Comparison of ENCODE assay signal across 16 cellular contexts in genomic region chr11:132119573-132119972, GRCh38.
DNase-seq lines count a peak whose midpoint lies in the region; ATAC-seq and TF ChIP-seq lines count a peak whose summit lies in the region.
"Had no signal": no experiment of that assay in that cellular context is flagged by ENCODE, and none has a peak within 500 bp of the region (broad histone marks: within the 10 kb centered on the region; RNA-seq: fewer than 3 reads in every experiment).

No MANE protein-coding gene starts in this region.

- peaks cover 37% of the 10 kb centered on the region for H3K79me1 ChIP-seq in mesenchymal stem cell (replicated peaks; ENCODE audit: low read length, poor library complexity, severe bottlenecking)

- H3K36me3 ChIP-seq in heart left ventricle, result no peaks in the 10 kb centered on the region
- peaks cover 0 to 4% of the 10 kb centered on the region in 2 experiments for H3K36me3 ChIP-seq in mesenchymal stem cell (ENCODE audit: control insufficient read depth in 1 of 2, insufficient read depth in 2 of 2, low read depth in 1 of 2, low read length in 2 of 2)
- no peaks in the 10 kb centered on the region for H3K36me3 ChIP-seq in gastrocnemius medialis
- H3K36me3 ChIP-seq: BLaER1 treated with 17β-estradiol and CSF1 and Interleukin-3, amounts not matched to agents 10 nM and 100 nM had no signal

- no peak overlapping the region for H2BK15ac ChIP-seq in mesenchymal stem cell (ENCODE audit: low read depth, poor library complexity, severe bottlenecking)

- peak; percentile 26 for DNase-seq in NCI-H146 (lab: John Stamatoyannopoulos, UW)
- DNase-seq in NCI-H146 treated with DMSO at 0.1 percent for 48 hours (lab: John Stamatoyannopoulos, UW; ENCODE audit: unreplicated experiment), result no peak
- no peak for DNase-seq in heart left ventricle
- no peak for DNase-seq in Right ventricle myocardium inferior (ENCODE audit: missing footprints)
- DNase-seq in NCI-H1092 (lab: John Stamatoyannopoulos, UW), result peak; percentile 48
- DNase-seq in mesenchymal stem cell, result no peak
- no peak for DNase-seq in gastrocnemius medialis
- DNase-seq in GM13977 (ENCODE audit: low spot score), result no peak
- DNase-seq: ACHN; CD4-positive, CD25-positive, alpha-beta regulatory T cell; DND-41; GDM1; HCEC 1CT; HFFc6 had no signal

- H3K4ac ChIP-seq in mesenchymal stem cell (ENCODE audit: low read depth in 1 of 2, low read length in 2 of 2), result no peak overlapping the region

- intact Hi-C loops in heart left ventricle (cut with DNase I), result loop anchor here in 5 of 10 donors (10.0 kb wide), 2 partner anchors 195 to 285 kb away; no protein-coding TSS in a partner anchor
- intact Hi-C loops in Right ventricle myocardium inferior (cut with DNase I), result no loop called here
- intact Hi-C loops in gastrocnemius medialis (cut with DNase I; ENCODE audit: low total_unique reads), result no loop called here

- ATAC-seq in heart left ventricle (peak in 3 of 4 donors; percentile 46 to 68 (median 48)), Right ventricle myocardium inferior (no peak), gastrocnemius medialis (no peak)

- no peak overlapping the region for H2BK120ac ChIP-seq in mesenchymal stem cell (ENCODE audit: low read depth, low read length)

- H3K14ac ChIP-seq in mesenchymal stem cell (ENCODE audit: low read length in 2 of 2), result no peak overlapping the region

- in situ Hi-C loops in gastrocnemius medialis (cut with MboI; ENCODE audit: low sequenced_read_pairs in 4 of 4), result no loop called here
- in situ Hi-C loops in GM13977 (cut with MboI; ENCODE audit: low pct_unique_long_range_greater_than_20kb, low sequenced_read_pairs, unreplicated experiment), result no loop called here

- H4K8ac ChIP-seq in mesenchymal stem cell (ENCODE audit: low read length), result no peak overlapping the region

- H3K27me3 ChIP-seq in heart left ventricle, result peaks cover 0 to 9% (median 0%) of the 10 kb centered on the region in 9 donors
- H3K27me3 ChIP-seq in mesenchymal stem cell (ENCODE audit: control insufficient read depth in 1 of 2, insufficient read depth in 1 of 2, low read length in 2 of 2), result no peaks in the 10 kb centered on the region
- no peaks in the 10 kb centered on the region for H3K27me3 ChIP-seq in gastrocnemius medialis
- H3K27me3 ChIP-seq: BLaER1 treated with 17β-estradiol and CSF1 and Interleukin-3, amounts not matched to agents 10 nM and 100 nM had no signal

- no peak for TF ChIP-seq POLR2A in heart left ventricle (IDR thresholded peaks at IDR 0.05)
- TF ChIP-seq POLR2A in gastrocnemius medialis (IDR thresholded peaks at IDR 0.05), result no peak

- no peak overlapping the region for H3K23ac ChIP-seq in mesenchymal stem cell (ENCODE audit: low read length in 2 of 2)

- no peak overlapping the region for H2BK12ac ChIP-seq in mesenchymal stem cell (ENCODE audit: low read length in 2 of 2)

- H2AFZ ChIP-seq in mesenchymal stem cell (ENCODE audit: low read depth, low read length), result no peak overlapping the region

- H3K4me3 ChIP-seq in heart left ventricle (no peak overlapping the region), mesenchymal stem cell (ENCODE audit: insufficient read depth in 1 of 2, low read depth in 1 of 2, low read length in 2 of 2) (no peak overlapping the region), gastrocnemius medialis (no peak overlapping the region)
- H3K4me3 ChIP-seq: BLaER1 treated with 17β-estradiol and CSF1 and Interleukin-3, amounts not matched to agents 10 nM and 100 nM had no signal

- H2AK5ac ChIP-seq in mesenchymal stem cell (ENCODE audit: low read length, severe bottlenecking), result peak overlapping the region; percentile 24

- no peak overlapping the region for H3K9ac ChIP-seq in mesenchymal stem cell (ENCODE audit: low read length)
- H3K9ac ChIP-seq: BLaER1 treated with 17β-estradiol and CSF1 and Interleukin-3, amounts not matched to agents 10 nM and 100 nM had no signal

- TF ChIP-seq CTCF in heart left ventricle (IDR thresholded peaks at IDR 0.05) (no peak), gastrocnemius medialis (IDR thresholded peaks at IDR 0.05 in 4 of 5, conservative IDR thresholded peaks at IDR 0.05 in 1 of 5) (no peak), GM13977 (IDR thresholded peaks at IDR 0.05; ENCODE audit: extremely low read depth, insufficient read depth, missing control alignments) (no peak)

- H3K27ac ChIP-seq in heart left ventricle (no peak overlapping the region), mesenchymal stem cell (ENCODE audit: low read length, poor library complexity, severe bottlenecking) (peak overlapping the region; percentile 68), gastrocnemius medialis (no peak overlapping the region)
- H3K27ac ChIP-seq: BLaER1 treated with 17β-estradiol and CSF1 and Interleukin-3, amounts not matched to agents 10 nM and 100 nM; HL-60 had no signal

- H3K4me1 ChIP-seq in heart left ventricle, result peaks cover 0 to 10% (median 0%) of the 10 kb centered on the region in 12 donors
- peaks cover 22% of the 10 kb centered on the region for H3K4me1 ChIP-seq in mesenchymal stem cell (ENCODE audit: control insufficient read depth, insufficient read depth, low read depth, low read length)
- no peaks in the 10 kb centered on the region for H3K4me1 ChIP-seq in gastrocnemius medialis
- H3K4me1 ChIP-seq: BLaER1 treated with 17β-estradiol and CSF1 and Interleukin-3, amounts not matched to agents 10 nM and 100 nM had no signal

- no peak overlapping the region for H3K4me2 ChIP-seq in mesenchymal stem cell (ENCODE audit: low read length, poor library complexity, severe bottlenecking)
- H3K4me2 ChIP-seq: BLaER1 treated with 17β-estradiol and CSF1 and Interleukin-3, amounts not matched to agents 10 nM and 100 nM had no signal

- peak overlapping the region; percentile 40 for H2BK5ac ChIP-seq in mesenchymal stem cell (ENCODE audit: low read depth, low read length, poor library complexity, severe bottlenecking)

- H3K9me3 ChIP-seq in heart left ventricle, result no peaks in the 10 kb centered on the region
- no peaks in the 10 kb centered on the region for H3K9me3 ChIP-seq in mesenchymal stem cell (ENCODE audit: control insufficient read depth, low read length)
- no peaks in the 10 kb centered on the region for H3K9me3 ChIP-seq in gastrocnemius medialis
- H3K9me3 ChIP-seq: BLaER1 treated with 17β-estradiol and CSF1 and Interleukin-3, amounts not matched to agents 10 nM and 100 nM had no signal

- 72 to 79% (median 74%) methylated on average over 4 of the region's 4 CpGs for WGBS in heart left ventricle, 4 donors
- 87% methylated on average over 4 of the region's 4 CpGs for whole genome bisulfite sequencing in mesenchymal stem cell

- peak overlapping the region in 1 of 2 experiments; percentile 11 for H3K18ac ChIP-seq in mesenchymal stem cell (ENCODE audit: low read depth in 1 of 2, low read length in 2 of 2)

- no peak overlapping the region for H4K91ac ChIP-seq in mesenchymal stem cell (ENCODE audit: low read length)

Comparison
In these comparisons a context has a peak if more than half of its experiments do, and no peak if none do; other contexts are left out.
1. DNase-seq: peak in NCI-H146 (single experiment) and NCI-H1092 (single experiment); none in NCI-H146 treated with DMSO at 0.1 percent for 48 hours (single experiment), heart left ventricle (0 of 5), Right ventricle myocardium inferior (single experiment), mesenchymal stem cell (single experiment), gastrocnemius medialis (0 of 2) and GM13977 (single experiment).
2. ATAC-seq: peak in heart left ventricle (3 of 4); none in Right ventricle myocardium inferior (single experiment) and gastrocnemius medialis (0 of 2).